ENCODE assay signal across 1 cellular context in genomic region chrX:71316949-71317348, GRCh38. TPM values are rescaled to one million over a fixed set of nuclear protein-coding genes. Genes with fewer than 3 reads are reported as not detected.
"Had no signal": no experiment of that assay in that cellular context is flagged by ENCODE, and none has a peak within 500 bp of the region (broad histone marks: within the 10 kb centered on the region; RNA-seq: fewer than 3 reads in every experiment).

No MANE protein-coding gene starts in this region.

RNA-seq across cellular contexts. Expression of gene ITGB1BP2, which starts 15.4 kb away (rescaled TPM):
- polyA plus RNA-seq: immature natural killer cell had no signal
